In the genomic region with DNA sequence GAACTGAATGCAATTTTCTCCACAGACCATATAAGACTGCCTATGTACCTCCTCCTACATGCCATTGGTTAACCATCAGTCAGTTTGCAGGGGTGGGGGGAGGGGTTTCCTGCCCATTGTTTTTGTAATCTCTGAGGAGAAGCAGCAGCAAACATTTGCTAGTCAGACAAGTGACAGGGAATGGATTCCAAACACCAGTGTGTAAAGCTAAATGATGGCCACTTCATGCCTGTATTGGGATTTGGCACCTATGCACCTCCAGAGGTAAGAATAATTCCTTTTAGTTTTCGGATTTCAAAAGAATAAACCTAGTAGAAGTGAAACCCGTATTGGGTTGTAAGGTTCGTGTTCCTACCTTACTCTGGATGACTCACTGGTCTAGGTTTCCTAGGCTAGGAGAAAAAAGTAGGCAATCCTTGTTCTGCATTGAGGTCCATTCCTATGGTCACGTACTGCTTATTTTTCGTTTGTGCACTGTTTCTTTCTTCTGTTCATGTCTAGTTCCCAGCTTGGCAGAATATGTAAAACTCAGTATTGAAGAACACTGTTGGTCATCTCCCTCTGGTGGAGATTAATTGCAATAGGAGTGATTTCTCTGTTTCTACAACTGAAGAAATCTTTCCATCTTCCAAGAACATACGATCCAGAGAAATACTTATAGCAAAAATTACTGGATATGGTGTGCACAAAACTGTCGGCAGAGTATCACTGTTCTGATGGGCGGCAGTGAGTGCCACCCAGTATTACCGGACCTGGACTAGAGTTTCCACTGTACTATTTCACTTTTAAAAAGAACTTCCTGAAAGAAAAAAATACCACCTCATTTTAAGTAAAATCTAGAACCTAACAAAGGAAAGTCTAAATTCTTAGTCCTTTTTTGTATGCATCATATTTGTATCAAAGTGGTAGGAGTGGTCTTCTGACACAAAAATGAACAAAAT, we compare ENCODE assay signal across 8 cellular contexts. TPM values are rescaled to one million over a fixed set of nuclear protein-coding genes. Genes with fewer than 3 reads are reported as not detected.
DNase-seq lines count a peak whose midpoint lies in the region; ATAC-seq and TF ChIP-seq lines count a peak whose summit lies in the region.

Gene AKR1C3 (plus strand): TSS at position 150 of the 941 bp plus-strand sequence. CDS start 31 bp downstream, at position 181.

- peak; percentile 50 for TF ChIP-seq CTCF in astrocyte of the spinal cord (IDR thresholded peaks at IDR 0.05; ENCODE audit: low read depth, low read length)

- DNase-seq in SIG-M5 treated with dmso at 0.1 percent for 504 hours (lab: John Stamatoyannopoulos, UW; ENCODE audit: unreplicated experiment), result peak; percentile 39
- no peak for DNase-seq in SIG-M5 (lab: John Stamatoyannopoulos, UW)
- peak; percentile 42 for DNase-seq in NCI-H526 treated with DMSO at 0.1 percent for 48 hours (lab: John Stamatoyannopoulos, UW)
- DNase-seq in astrocyte of the spinal cord (ENCODE audit: low read depth, low spot score), result peak; percentile 52
- peak; percentile 7 for DNase-seq in iPS DF 19.7 (ENCODE audit: low read depth, low spot score)
- DNase-seq in sciatic nerve (ENCODE audit: low spot score), result no peak
- no peak for DNase-seq in cerebellar nuclear complex (lab: John Stamatoyannopoulos, UW)
- DNase-seq in NCI-H2081 treated with DMSO at 0.1 percent for 48 hours (lab: John Stamatoyannopoulos, UW), result no peak

- intact Hi-C loops in sciatic nerve (cut with DNase I), result no loop called here

- peak within 1 kb of the TSS; percentile 4 for H3K4me3 ChIP-seq in astrocyte of the spinal cord (ENCODE audit: low read depth, low read length)

- peak; percentile 93 for ATAC-seq in sciatic nerve

- in situ Hi-C loops in astrocyte of the spinal cord (cut with HindIII; ENCODE audit: low sequenced_read_pairs), result no loop called here

RNA-seq across cellular contexts. Expression of gene AKR1C3, which starts in this region (rescaled TPM):
- total RNA-seq in sciatic nerve, result 48.1 TPM

Comparison
In these comparisons a context has a peak if more than half of its experiments do, and no peak if none do; other contexts are left out.
1. DNase-seq: peak in SIG-M5 treated with dmso at 0.1 percent for 504 hours (single experiment), NCI-H526 treated with DMSO at 0.1 percent for 48 hours (single experiment), astrocyte of the spinal cord (single experiment) and iPS DF 19.7 (single experiment); none in SIG-M5 (single experiment), sciatic nerve (single experiment), cerebellar nuclear complex (0 of 2) and NCI-H2081 treated with DMSO at 0.1 percent for 48 hours (single experiment).